21 cellular contexts compared by ENCODE assay signal in the genomic region with DNA sequence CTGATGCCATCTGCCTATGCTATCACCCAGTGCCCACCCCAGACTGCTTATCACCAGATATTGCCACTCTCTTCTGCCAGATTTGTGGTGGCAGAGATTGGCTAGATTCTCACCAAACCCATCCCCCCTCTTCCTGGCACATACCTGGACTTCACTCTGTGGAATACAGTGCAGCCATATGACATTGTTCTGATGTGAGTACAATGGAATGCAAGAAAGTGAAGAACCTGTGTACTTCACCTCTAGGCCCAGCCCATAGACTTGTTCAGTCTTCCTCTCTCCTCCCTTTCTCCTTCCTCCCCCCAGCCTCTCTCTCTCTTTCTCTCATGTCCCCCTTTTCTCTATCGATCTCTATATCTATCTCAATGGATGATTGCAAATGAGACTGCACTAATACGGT. TPM values are rescaled to one million over a fixed set of nuclear protein-coding genes. Genes with fewer than 3 reads are reported as not detected.
"Had no signal": no experiment of that assay in that cellular context is flagged by ENCODE, and none has a peak within 500 bp of the region (broad histone marks: within the 10 kb centered on the region; RNA-seq: fewer than 3 reads in every experiment).

No MANE protein-coding gene starts in this region.

- DNase-seq: effector memory CD4-positive, alpha-beta T cell; esophagus squamous epithelium; foreskin fibroblast; immature natural killer cell; left colon; mucosa of descending colon; naive thymus-derived CD8-positive, alpha-beta T cell; psoas muscle; retina; right lobe of liver; stimulated activated CD4-positive, alpha-beta T cell treated with anti-CD3 and anti-CD28 coated beads, Interleukin-15, amount 100 ng/mL, for 24 hours; stimulated activated CD4-positive, alpha-beta T cell treated with anti-CD3 and anti-CD28 coated beads, Interleukin-2, amount 100 ng/mL, for 24 hours; stimulated activated naive CD4-positive, alpha-beta T cell; stomach; substantia nigra; transverse colon had no signal

- H3K36me3 ChIP-seq: esophagus squamous epithelium, gastroesophageal sphincter, neutrophil, right lobe of liver, stomach, thoracic aorta, transverse colon had no signal

- H3K4me3 ChIP-seq: esophagus squamous epithelium, gastroesophageal sphincter, mucosa of descending colon, psoas muscle, right lobe of liver, stomach, thoracic aorta, transverse colon had no signal

- ATAC-seq: gastroesophageal sphincter; left colon; mucosa of descending colon; naive thymus-derived CD8-positive, alpha-beta T cell; psoas muscle; right lobe of liver had no signal

- H3K4me1 ChIP-seq: esophagus squamous epithelium, gastroesophageal sphincter, psoas muscle, right lobe of liver, stomach, transverse colon had no signal

- H3K4me1 Mint-ChIP-seq: immature natural killer cell; naive thymus-derived CD8-positive, alpha-beta T cell had no signal

- H3K9me3 Mint-ChIP-seq: immature natural killer cell; naive thymus-derived CD8-positive, alpha-beta T cell had no signal

- H3K4me3 Mint-ChIP-seq: immature natural killer cell; naive thymus-derived CD8-positive, alpha-beta T cell had no signal

- H3K27ac ChIP-seq: esophagus squamous epithelium, gastroesophageal sphincter, neutrophil, psoas muscle, right lobe of liver, stomach, thoracic aorta, transverse colon had no signal

- H3K36me3 Mint-ChIP-seq: immature natural killer cell; naive thymus-derived CD8-positive, alpha-beta T cell had no signal

- H3K27ac Mint-ChIP-seq: immature natural killer cell; naive thymus-derived CD8-positive, alpha-beta T cell had no signal

- H3K9me3 ChIP-seq: esophagus squamous epithelium, gastroesophageal sphincter, mucosa of descending colon, neutrophil, psoas muscle, right lobe of liver, stomach, thoracic aorta, transverse colon had no signal

- H3K27me3 ChIP-seq: neutrophil, right lobe of liver, transverse colon had no signal

RNA-seq across cellular contexts. Expression of gene NTRK3, which starts 46.9 kb away (rescaled TPM):
- total RNA-seq: epithelial cell of proximal tubule; naive thymus-derived CD8-positive, alpha-beta T cell had no signal
- polyA plus RNA-seq: immature natural killer cell; keratinocyte; naive thymus-derived CD8-positive, alpha-beta T cell had no signal
